10 cellular contexts compared by ENCODE assay signal in genomic region chr17:17052462-17053221, GRCh38. TPM values are rescaled to one million over a fixed set of nuclear protein-coding genes. Genes with fewer than 3 reads are reported as not detected.
DNase-seq lines count a peak whose midpoint lies in the region; ATAC-seq and TF ChIP-seq lines count a peak whose summit lies in the region.
"Had no signal": no experiment of that assay in that cellular context is flagged by ENCODE, and none has a peak within 500 bp of the region (broad histone marks: within the 10 kb centered on the region; RNA-seq: fewer than 3 reads in every experiment).

No MANE protein-coding gene starts in this region.

- no peaks in the 10 kb centered on the region for H3K27me3 ChIP-seq in CD4-positive, CD25-positive, alpha-beta regulatory T cell (ENCODE audit: control insufficient read depth, insufficient read depth, low read length)
- H3K27me3 ChIP-seq in psoas muscle (ENCODE audit: insufficient read depth in 3 of 3, low read length in 2 of 3), result no peaks in the 10 kb centered on the region

- WGBS in psoas muscle, 3 donors, result 36 to 47% (median 39%) methylated on average over 14 of the region's 14 CpGs

- H3K27me3 Mint-ChIP-seq in CD4-positive, CD25-positive, alpha-beta regulatory T cell, result no peaks in the 10 kb centered on the region
- H3K27me3 Mint-ChIP-seq in T-helper 17 cell, result no peaks in the 10 kb centered on the region

- peaks cover 7% of the 10 kb centered on the region for H3K36me3 Mint-ChIP-seq in CD4-positive, CD25-positive, alpha-beta regulatory T cell
- no peaks in the 10 kb centered on the region for H3K36me3 Mint-ChIP-seq in T-helper 17 cell (ENCODE audit: low read depth)

- DNase-seq in CD4-positive, CD25-positive, alpha-beta regulatory T cell, result peak in 1 of 3 donors; percentile 5
- DNase-seq in T-helper 17 cell, result no peak
- no peak for DNase-seq in left ventricle myocardium superior
- no peak for DNase-seq in psoas muscle
- no peak for DNase-seq in SKM-1 (lab: John Stamatoyannopoulos, UW; ENCODE audit: unreplicated experiment)
- no peak for DNase-seq in dedifferentiated amniotic fluid mesenchymal stem cell (ENCODE audit: extremely low spot score)
- DNase-seq in superior temporal gyrus (ENCODE audit: extremely low spot score), result no peak
- no peak for DNase-seq in anterior cingulate cortex (lab: John Stamatoyannopoulos, UW)
- DNase-seq: NCI-H187 treated with DMSO at 0.1 percent for 48 hours, substantia nigra had no signal

- TF ChIP-seq CTCF in psoas muscle (IDR thresholded peaks at IDR 0.05), result no peak

- H3K36me3 ChIP-seq in CD4-positive, CD25-positive, alpha-beta regulatory T cell (ENCODE audit: control insufficient read depth, insufficient read depth, low read length), result peaks cover 4% of the 10 kb centered on the region
- peaks cover 0 to 2% of the 10 kb centered on the region in 2 donors for H3K36me3 ChIP-seq in psoas muscle (ENCODE audit: insufficient read depth in 1 of 2, low read depth in 1 of 2)

- intact Hi-C loops in left ventricle myocardium superior (cut with micrococcal nuclease) (no loop called here), psoas muscle (cut with DNase I) (no loop called here)

- peak overlapping the region; percentile 56 to 75 (median 67) for H3K27ac Mint-ChIP-seq in CD4-positive, CD25-positive, alpha-beta regulatory T cell
- peak overlapping the region; percentile 80 for H3K27ac Mint-ChIP-seq in T-helper 17 cell

- no peak overlapping the region for H3K27ac ChIP-seq in CD4-positive, CD25-positive, alpha-beta regulatory T cell (ENCODE audit: insufficient read depth, low read length, poor library complexity, severe bottlenecking)
- peak overlapping the region; percentile 96 for H3K27ac ChIP-seq in psoas muscle

- no peaks in the 10 kb centered on the region for H3K9me3 Mint-ChIP-seq in CD4-positive, CD25-positive, alpha-beta regulatory T cell

- ATAC-seq in CD4-positive, CD25-positive, alpha-beta regulatory T cell (ENCODE audit: low read depth in 2 of 2), result no peak
- ATAC-seq in T-helper 17 cell, result peak; percentile 33
- ATAC-seq in left ventricle myocardium superior, result peak; percentile 4
- no peak for ATAC-seq in psoas muscle

- H3K9me3 ChIP-seq in CD4-positive, CD25-positive, alpha-beta regulatory T cell (ENCODE audit: control insufficient read depth in 2 of 2, low read length in 2 of 2), result no peaks in the 10 kb centered on the region
- H3K9me3 ChIP-seq in T-helper 17 cell (ENCODE audit: control insufficient read depth, low read length, poor library complexity, severe bottlenecking), result no peaks in the 10 kb centered on the region
- no peaks in the 10 kb centered on the region for H3K9me3 ChIP-seq in psoas muscle

- peaks cover 27% of the 10 kb centered on the region for H3K4me1 ChIP-seq in CD4-positive, CD25-positive, alpha-beta regulatory T cell (ENCODE audit: control insufficient read depth, insufficient read depth, low read length, poor library complexity, severe bottlenecking)
- peaks cover 98% of the 10 kb centered on the region for H3K4me1 ChIP-seq in psoas muscle

- peaks cover 12 to 61% (median 46%) of the 10 kb centered on the region in 4 donors for H3K4me1 Mint-ChIP-seq in CD4-positive, CD25-positive, alpha-beta regulatory T cell
- H3K4me1 Mint-ChIP-seq in T-helper 17 cell, result peaks cover 45% of the 10 kb centered on the region

- H3K4me3 ChIP-seq in CD4-positive, CD25-positive, alpha-beta regulatory T cell (ENCODE audit: low read depth, low read length), result no peak overlapping the region
- peak overlapping the region; percentile 1 for H3K4me3 ChIP-seq in psoas muscle

- peak overlapping the region in 1 of 4 donors; percentile 9 for H3K4me3 Mint-ChIP-seq in CD4-positive, CD25-positive, alpha-beta regulatory T cell
- H3K4me3 Mint-ChIP-seq in T-helper 17 cell, result peak overlapping the region; percentile 81

RNA-seq across cellular contexts. Expression of gene MPRIP, which starts 10.4 kb away (rescaled TPM):
- 234 TPM for total RNA-seq in CD4-positive, CD25-positive, alpha-beta regulatory T cell
- polyA plus RNA-seq in CD4-positive, CD25-positive, alpha-beta regulatory T cell, result 10 to 100 TPM; 49.0 to 88.5 (median 55.8) TPM
- 100 to 1,000 TPM; 268 to 269 TPM for total RNA-seq in T-helper 17 cell
- total RNA-seq in left ventricle myocardium superior, result 335 TPM
- 100 to 1,000 TPM; 228 to 322 (median 258) TPM for total RNA-seq in psoas muscle
- 100 to 1,000 TPM; 142 to 270 (median 184) TPM for polyA plus RNA-seq in psoas muscle

Comparison
In these comparisons a context has a peak if more than half of its experiments do, and no peak if none do; other contexts are left out.
1. ATAC-seq: peak in T-helper 17 cell (single experiment) and left ventricle myocardium superior (single experiment); none in CD4-positive, CD25-positive, alpha-beta regulatory T cell (0 of 2) and psoas muscle (0 of 4).